ENCODE assay signal across 1 cellular context in the genomic region with DNA sequence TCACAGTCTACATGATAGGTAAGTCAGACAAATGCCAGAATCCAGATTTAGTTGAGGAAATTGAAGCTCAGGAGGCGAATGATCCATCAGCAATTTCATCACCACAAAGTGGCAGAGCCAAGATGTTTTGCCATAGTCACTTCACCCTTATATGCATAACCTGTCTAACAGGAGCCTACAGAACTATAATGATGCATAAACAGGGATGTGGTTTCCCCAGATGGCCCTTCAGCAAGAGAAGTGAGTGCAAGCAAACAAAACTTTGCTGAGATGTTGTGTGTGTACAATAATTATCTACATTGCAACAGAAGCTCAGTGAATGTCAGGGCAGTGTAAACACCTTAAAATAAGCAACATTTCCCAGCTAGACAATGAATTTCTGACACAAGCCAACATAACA.
TF ChIP-seq lines count a peak whose summit lies in the region.

No MANE protein-coding gene starts in this region.

TF ChIP-seq in A549, 52 proteins besides CTCF, POLR2A, EP300 and RAD21 (continued from another document):
- TF ChIP-seq USF2 (IDR thresholded peaks at IDR 0.05): no peak
- no peak for TF ChIP-seq EHF (CRISPR knock-in tag; IDR thresholded peaks at IDR 0.05)
- no peak for TF ChIP-seq NFE2L2 (conservative IDR thresholded peaks at IDR 0.05; ENCODE audit: low read length)
- no peak for TF ChIP-seq HOXA7 (CRISPR knock-in tag; IDR thresholded peaks at IDR 0.05)
- no peak for TF ChIP-seq HES2 (IDR thresholded peaks at IDR 0.05)
- TF ChIP-seq BHLHE40 (IDR thresholded peaks at IDR 0.05; ENCODE audit: low read depth, low read length): no peak
- no peak for TF ChIP-seq MYC (IDR thresholded peaks at IDR 0.05; ENCODE audit: borderline replicate concordance, low read length)
- no peak for TF ChIP-seq NR3C1 (IDR thresholded peaks at IDR 0.05)
